In genomic region chr2:111941531-111941930, GRCh38 we compare ENCODE assay signal across 19 cellular contexts. TPM values are rescaled to one million over a fixed set of nuclear protein-coding genes. Genes with fewer than 3 reads are reported as not detected.
DNase-seq lines count a peak whose midpoint lies in the region; ATAC-seq, FAIRE-seq and TF ChIP-seq lines count a peak whose summit lies in the region.
"Had no signal": no experiment of that assay in that cellular context is flagged by ENCODE, and none has a peak within 500 bp of the region (broad histone marks: within the 10 kb centered on the region; RNA-seq: fewer than 3 reads in every experiment).

No MANE protein-coding gene starts in this region.

- H3K9me3 Mint-ChIP-seq in Caco-2 (ENCODE audit: unreplicated experiment): no peaks in the 10 kb centered on the region
- H3K9me3 Mint-ChIP-seq: CD4-positive, alpha-beta memory T cell; GM23338; H9 had no signal

- no peak for TF ChIP-seq CTCF in Caco-2 (IDR thresholded peaks at IDR 0.05; ENCODE audit: insufficient read depth in 1 of 2, low read depth in 1 of 2, low read length in 1 of 2, severe bottlenecking in 1 of 2, unreplicated experiment in 1 of 2)
- no peak for TF ChIP-seq CTCF in endothelial cell of umbilical vein (IDR thresholded peaks at IDR 0.05; ENCODE audit: extremely low read depth in 1 of 2, insufficient read depth in 1 of 2, low read depth in 1 of 2, low read length in 2 of 2)
- no peak for TF ChIP-seq CTCF in OCI-LY7 (conservative IDR thresholded peaks at IDR 0.05; ENCODE audit: low read length)

- no peak overlapping the region for H2AFZ ChIP-seq in endothelial cell of umbilical vein (ENCODE audit: low read depth, low read length)
- H2AFZ ChIP-seq in neuronal stem cell (ENCODE audit: low read length): no peak overlapping the region
- H2AFZ ChIP-seq in OCI-LY7 (ENCODE audit: low read length): no peak overlapping the region
- H2AFZ ChIP-seq: GM23338 had no signal

- H3K9me2 ChIP-seq in OCI-LY7 (ENCODE audit: insufficient read depth, low read length): no peaks in the 10 kb centered on the region

- H4K8ac ChIP-seq in neuronal stem cell (ENCODE audit: low read depth, low read length): no peak overlapping the region

- H3K79me2 ChIP-seq in endothelial cell of umbilical vein (ENCODE audit: control insufficient read depth, insufficient read depth, low read length) (peaks cover under 1% of the 10 kb centered on the region), OCI-LY7 (ENCODE audit: insufficient read depth, low read depth, low read length) (no peaks in the 10 kb centered on the region)

- H3K23ac ChIP-seq in neuronal stem cell (ENCODE audit: low read depth, low read length, poor library complexity): no peak overlapping the region

- no peak overlapping the region for H2AK5ac ChIP-seq in neuronal stem cell (ENCODE audit: low read depth, low read length)

- no peaks in the 10 kb centered on the region for H3K79me1 ChIP-seq in neuronal stem cell (ENCODE audit: low read depth, low read length)

- no peaks in the 10 kb centered on the region for H3K27me3 Mint-ChIP-seq in Caco-2 (ENCODE audit: insufficient read depth, unreplicated experiment)

- peaks cover 24% of the 10 kb centered on the region for H3K36me3 Mint-ChIP-seq in Caco-2 (ENCODE audit: insufficient read depth, unreplicated experiment)
- H3K36me3 Mint-ChIP-seq: CD4-positive, alpha-beta memory T cell had no signal

- TF ChIP-seq POLR2A in endothelial cell of umbilical vein (IDR thresholded peaks at IDR 0.05; ENCODE audit: low read depth, low read length): no peak

- H3K4ac ChIP-seq in neuronal stem cell (ENCODE audit: low read length): no peak overlapping the region

- peak overlapping the region; percentile 9 for H3K27ac Mint-ChIP-seq in Caco-2 (ENCODE audit: unreplicated experiment)
- H3K27ac Mint-ChIP-seq: CD4-positive, alpha-beta memory T cell had no signal

- H3K4me3 ChIP-seq in Caco-2 (ENCODE audit: low read depth, low read length) (no peak overlapping the region), endothelial cell of umbilical vein (replicated peaks in 1 of 3; ENCODE audit: insufficient read depth in 1 of 3, low read depth in 1 of 3, low read length in 3 of 3) (no peak overlapping the region), neuronal stem cell (ENCODE audit: low read length in 2 of 2) (no peak overlapping the region), OCI-LY7 (ENCODE audit: low read depth, low read length, poor library complexity, severe bottlenecking) (no peak overlapping the region)
- H3K4me3 ChIP-seq: A549, GM23338 had no signal

- no peaks in the 10 kb centered on the region for H3K9me1 ChIP-seq in endothelial cell of umbilical vein (replicated peaks; ENCODE audit: control insufficient read depth, extremely low read depth, insufficient read depth, low read length)

- intact Hi-C loops in Caco-2 (cut with micrococcal nuclease; ENCODE audit: unreplicated experiment) (no loop called here), endothelial cell of umbilical vein (cut with micrococcal nuclease) (no loop called here), OCI-LY7 (cut with micrococcal nuclease; ENCODE audit: unreplicated experiment) (no loop called here)

- H2BK120ac ChIP-seq in neuronal stem cell (ENCODE audit: low read depth, low read length): no peak overlapping the region

- H3K4me1 ChIP-seq in Caco-2 (peaks cover 21% of the 10 kb centered on the region), endothelial cell of umbilical vein (ENCODE audit: control insufficient read depth, extremely low read depth, insufficient read depth, low read length) (peaks cover 29% of the 10 kb centered on the region), neuronal stem cell (ENCODE audit: control insufficient read depth in 2 of 2, insufficient read depth in 1 of 2, low read depth in 1 of 2, low read length in 2 of 2) (peaks cover 0 to 10% of the 10 kb centered on the region in 2 donors), OCI-LY7 (ENCODE audit: insufficient read depth, low read length, poor library complexity, severe bottlenecking) (no peaks in the 10 kb centered on the region)

- H3K18ac ChIP-seq in neuronal stem cell (ENCODE audit: low read length): peak overlapping the region; percentile 25

- H4K91ac ChIP-seq in neuronal stem cell (ENCODE audit: low read depth, low read length, poor library complexity): no peak overlapping the region

- no peaks in the 10 kb centered on the region for H3K27me3 ChIP-seq in Caco-2 (replicated peaks; ENCODE audit: control insufficient read depth, insufficient read depth, low read length)
- no peaks in the 10 kb centered on the region for H3K27me3 ChIP-seq in endothelial cell of umbilical vein (ENCODE audit: control insufficient read depth in 2 of 2, insufficient read depth in 2 of 2, low read length in 2 of 2)
- no peaks in the 10 kb centered on the region for H3K27me3 ChIP-seq in neuronal stem cell (ENCODE audit: control insufficient read depth in 3 of 3, insufficient read depth in 3 of 3, low read depth in 1 of 3, low read length in 3 of 3)

- H3K27ac ChIP-seq in endothelial cell of umbilical vein (ENCODE audit: insufficient read depth, low read depth, low read length) (peak overlapping the region; percentile 40), neuronal stem cell (replicated peaks; ENCODE audit: low read length) (no peak overlapping the region), OCI-LY7 (ENCODE audit: low read depth, low read length, poor library complexity, severe bottlenecking) (no peak overlapping the region)
- H3K27ac ChIP-seq: A549 had no signal

- peaks cover 49% of the 10 kb centered on the region for H3K4me1 Mint-ChIP-seq in Caco-2 (ENCODE audit: low read depth, unreplicated experiment)
- H3K4me1 Mint-ChIP-seq: CD4-positive, alpha-beta memory T cell had no signal

- no peak overlapping the region for H3K4me3 Mint-ChIP-seq in Caco-2 (ENCODE audit: unreplicated experiment)
- H3K4me3 Mint-ChIP-seq: CD4-positive, alpha-beta memory T cell; GM23338; H9 had no signal

- H3K9me3 ChIP-seq in Caco-2 (no peaks in the 10 kb centered on the region), endothelial cell of umbilical vein (replicated peaks; ENCODE audit: control insufficient read depth, insufficient read depth, low read length) (no peaks in the 10 kb centered on the region), neuronal stem cell (replicated peaks in 1 of 2; ENCODE audit: control insufficient read depth in 2 of 2, insufficient read depth in 1 of 2, low read depth in 1 of 2, low read length in 2 of 2) (no peaks in the 10 kb centered on the region), OCI-LY7 (ENCODE audit: low read length) (no peaks in the 10 kb centered on the region)
- H3K9me3 ChIP-seq: A549 had no signal

- WGBS in neuronal stem cell (ENCODE audit: extremely low coverage in 2 of 2, insufficient read length in 2 of 2, insufficient replicate concordance in 1 of 2), 2 donors: no CpG with 5 or more reads among the region's 4 CpGs

- H3K4me2 ChIP-seq in endothelial cell of umbilical vein (ENCODE audit: insufficient read depth, low read length) (no peak overlapping the region), neuronal stem cell (ENCODE audit: insufficient read depth, low read length, poor library complexity, severe bottlenecking) (no peak overlapping the region), OCI-LY7 (ENCODE audit: low read length) (no peak overlapping the region)
- H3K4me2 ChIP-seq: A549, GM23338 had no signal

- CTCF ChIA-PET in Caco-2 (lab: Charles Lee): no interaction called here
- CTCF ChIA-PET in endothelial cell of umbilical vein (lab: Charles Lee): interaction anchor here (1.1 to 1.5 kb wide), 2 partner anchors 41 to 80 kb away, joined by 3 read pairs; no protein-coding TSS in a partner anchor
- CTCF ChIA-PET in OCI-LY7 (lab: Charles Lee; ENCODE audit: unreplicated experiment): no interaction called here

- H3K14ac ChIP-seq in neuronal stem cell (ENCODE audit: low read length): no peak overlapping the region

- no peak overlapping the region for H2BK15ac ChIP-seq in neuronal stem cell (ENCODE audit: low read length)

- POLR2A ChIA-PET in Caco-2 (lab: Charles Lee): no interaction called here
- POLR2A ChIA-PET in endothelial cell of umbilical vein (lab: Charles Lee): no interaction called here
- POLR2A ChIA-PET in OCI-LY7 (lab: Charles Lee): interaction anchor here (0.6 kb wide), 1 partner anchor 10 kb away, joined by 4 read pairs; no protein-coding TSS in a partner anchor

- H2BK12ac ChIP-seq in neuronal stem cell (ENCODE audit: low read length): no peak overlapping the region

- DNase-seq in Caco-2 (no peak), endothelial cell of umbilical vein (ENCODE audit: low read depth, low spot score) (no peak), neuronal stem cell (ENCODE audit: low spot score) (no peak), left lobe of liver (ENCODE audit: low spot score) (no peak), OCI-LY7 (ENCODE audit: low spot score) (no peak)
- DNase-seq: 8988T; C1 segment of cervical spinal cord; CD4-positive, alpha-beta memory T cell; COR-L47; DMS153; DND-41; H9 had no signal

- H4K20me1 ChIP-seq in endothelial cell of umbilical vein (replicated peaks; ENCODE audit: control insufficient read depth, extremely low read depth, insufficient read depth, low read length) (no peaks in the 10 kb centered on the region), OCI-LY7 (ENCODE audit: insufficient read depth, low read length) (no peaks in the 10 kb centered on the region; the same call in 1 of the 2 replicates)

- peaks cover 1% of the 10 kb centered on the region; the same call in 1 of the 2 replicates for H3K36me3 ChIP-seq in Caco-2 (ENCODE audit: control insufficient read depth, insufficient read depth, low read length)
- H3K36me3 ChIP-seq in endothelial cell of umbilical vein (ENCODE audit: control insufficient read depth in 2 of 2, extremely low read depth in 1 of 2, insufficient read depth in 2 of 2, low read length in 2 of 2): peaks cover 0 to 4% of the 10 kb centered on the region in 2 experiments
- peaks cover 0 to under 1% of the 10 kb centered on the region in 2 donors for H3K36me3 ChIP-seq in neuronal stem cell (replicated peaks in 1 of 2; ENCODE audit: control insufficient read depth in 2 of 2, insufficient read depth in 2 of 2, low read length in 2 of 2)
- no peaks in the 10 kb centered on the region for H3K36me3 ChIP-seq in OCI-LY7 (ENCODE audit: insufficient read depth, low read length)

- no peak overlapping the region for H3K9ac ChIP-seq in endothelial cell of umbilical vein (replicated peaks; ENCODE audit: extremely low read depth, insufficient read depth, low read length)
- no peak overlapping the region for H3K9ac ChIP-seq in neuronal stem cell (ENCODE audit: low read depth, low read length, poor library complexity)

- BruUV-seq in Caco-2 (replicated peaks; lab: Mats Ljungman, UMichigan): no TSS peak
- BruUV-seq in endothelial cell of umbilical vein (replicated peaks; lab: Mats Ljungman, UMichigan): no TSS peak
- no TSS peak for BruUV-seq in OCI-LY7 (replicated peaks; lab: Mats Ljungman, UMichigan)

- no peak for FAIRE-seq in endothelial cell of umbilical vein (lab: Jason Lieb, UNC)
- FAIRE-seq: A549, G401.6, GM12892, GM19239 had no signal

- dilution Hi-C loops in endothelial cell of umbilical vein (cut with MboI; ENCODE audit: extremely low pct_ligation_motif_present, low sequenced_read_pairs): no loop called here

- H2BK5ac ChIP-seq in neuronal stem cell (ENCODE audit: low read length): no peak overlapping the region

- no peak for ATAC-seq in left lobe of liver
- ATAC-seq in GM18498 (IDR thresholded peaks at IDR 0.05; ENCODE audit: unreplicated experiment): no peak
- ATAC-seq: A549, GM23338, HCT116 had no signal

RNA-seq across cellular contexts. Expression of gene MERTK, which starts 43.1 kb away (rescaled TPM):
- 39.2 and 42.6 TPM in 2 replicates for total RNA-seq in Caco-2 (2022)
- total RNA-seq in endothelial cell of umbilical vein: 37.3 TPM in 2 replicates
- 38.6 and 39.6 TPM in 2 replicates for polyA plus RNA-seq in endothelial cell of umbilical vein
- 25.8 and 31.1 TPM in 2 replicates for polyA plus RNA-seq in endothelial cell of umbilical vein (2011; cell fraction: cytosol; rRNA removed)
- 113 and 116 TPM in 2 replicates for polyA plus RNA-seq in endothelial cell of umbilical vein (2011; cell fraction: nucleus; rRNA removed)
- polyA plus RNA-seq in endothelial cell of umbilical vein (2012): 18.1 and 27.2 TPM in 2 replicates
- 53.1 and 66.4 TPM in 2 replicates for polyA minus RNA-seq in endothelial cell of umbilical vein
- not detected for polyA minus RNA-seq in endothelial cell of umbilical vein (2011; cell fraction: cytosol; rRNA and poly(A)+ RNA removed)
- polyA minus RNA-seq in endothelial cell of umbilical vein (2011; cell fraction: nucleus; rRNA and poly(A)+ RNA removed): 53.2 and 69.2 TPM in 2 replicates
- polyA plus RNA-seq in neuronal stem cell (2013, experiment 1 of 2): 2.8 TPM
- 2.9 TPM for polyA plus RNA-seq in neuronal stem cell (2013, experiment 2 of 2)
- 14.3 TPM for total RNA-seq in left lobe of liver
- total RNA-seq in OCI-LY7 (2014; rRNA removed; shearing (Covaris generic)): 0.08 TPM in 1 of 2 replicates, not detected in the other
- total RNA-seq in OCI-LY7 (2022): 0.22 and 0.38 TPM in 2 replicates

RNA-seq across cellular contexts. Expression of gene ANAPC1, which starts 57.5 kb away (rescaled TPM):
- total RNA-seq in Caco-2 (2022): 97.2 and 110 TPM in 2 replicates
- total RNA-seq in endothelial cell of umbilical vein: 58.3 and 61.5 TPM in 2 replicates
- polyA plus RNA-seq in endothelial cell of umbilical vein: 18.9 and 21.9 TPM in 2 replicates
- polyA plus RNA-seq in endothelial cell of umbilical vein (2011; cell fraction: cytosol; rRNA removed): 17.6 and 18.7 TPM in 2 replicates
- 35.9 and 50.6 TPM in 2 replicates for polyA plus RNA-seq in endothelial cell of umbilical vein (2011; cell fraction: nucleus; rRNA removed)
- polyA plus RNA-seq in endothelial cell of umbilical vein (2012): 20.1 and 27.6 TPM in 2 replicates
- polyA minus RNA-seq in endothelial cell of umbilical vein: 77.9 and 87.2 TPM in 2 replicates
- 39.4 TPM for polyA minus RNA-seq in endothelial cell of umbilical vein (2011; cell fraction: cytosol; rRNA and poly(A)+ RNA removed)
- polyA minus RNA-seq in endothelial cell of umbilical vein (2011; cell fraction: nucleus; rRNA and poly(A)+ RNA removed): 107 and 121 TPM in 2 replicates
- 19.4 TPM for polyA plus RNA-seq in neuronal stem cell (2013, experiment 1 of 2)
- 20.3 TPM for polyA plus RNA-seq in neuronal stem cell (2013, experiment 2 of 2)
- total RNA-seq in left lobe of liver: 13.5 TPM
- 103 and 151 TPM in 2 replicates for total RNA-seq in OCI-LY7 (2014; rRNA removed; shearing (Covaris generic))
- total RNA-seq in OCI-LY7 (2022): 115 and 131 TPM in 2 replicates

Comparison
In these comparisons a context has a peak if more than half of its experiments do, and no peak if none do; other contexts are left out.
1. RNA of gene MERTK, which starts 43.1 kb away (total RNA-seq): 39.2 to 42.6 TPM in Caco-2, 37.3 TPM in endothelial cell of umbilical vein and 14.3 TPM in left lobe of liver (single experiment); 0.08 to 0.38 TPM in OCI-LY7; every median in the first group is over 10 times any median in the second.